In genomic region chr4:1928356-1929235, GRCh38 we compare ENCODE assay signal across 14 cellular contexts. TPM values are rescaled to one million over a fixed set of nuclear protein-coding genes. Genes with fewer than 3 reads are reported as not detected.
A peak's percentile ranks its signal among the peaks of the same experiment; 100 is the strongest.
DNase-seq lines count a peak whose midpoint lies in the region; ATAC-seq, FAIRE-seq and TF ChIP-seq lines count a peak whose summit lies in the region.
"Had no signal": no experiment of that assay in that cellular context is flagged by ENCODE, and none has a peak within 500 bp of the region (broad histone marks: within the 10 kb centered on the region; RNA-seq: fewer than 3 reads in every experiment).

No MANE protein-coding gene starts in this region.

- H3K79me1 ChIP-seq in trophoblast cell (ENCODE audit: low read length), result no peaks in the 10 kb centered on the region

- H3K27me3 ChIP-seq in K562 (ENCODE audit: control insufficient read depth in 2 of 2, insufficient read depth in 2 of 2, low read length in 2 of 2) (no peaks in the 10 kb centered on the region), neural progenitor cell (no peaks in the 10 kb centered on the region), trophoblast cell (ENCODE audit: insufficient read depth, low read length) (no peaks in the 10 kb centered on the region)

- no peak overlapping the region for H3K14ac ChIP-seq in trophoblast cell (ENCODE audit: low read length)

- H3K4me2 ChIP-seq in K562 (ENCODE audit: insufficient read depth, low read length) (no peak overlapping the region), neural progenitor cell (no peak overlapping the region), trophoblast cell (ENCODE audit: low read length) (no peak overlapping the region)

- H2AK5ac ChIP-seq in trophoblast cell (ENCODE audit: low read length), result no peak overlapping the region

- no peak for TF ChIP-seq EP300 in K562 (IDR thresholded peaks at IDR 0.05; ENCODE audit: low read length)

- peak overlapping the region; percentile 82 for H3K27ac Mint-ChIP-seq in neural progenitor cell
- H3K27ac Mint-ChIP-seq: memory B cell had no signal

- TF ChIP-seq RAD21 in K562 (CRISPR knock-in tag; conservative IDR thresholded peaks at IDR 0.05 in 1 of 2, IDR thresholded peaks at IDR 0.05 in 1 of 2), result no peak

- H3K4me3 Mint-ChIP-seq in neural progenitor cell, result peak overlapping the region; percentile 18
- H3K4me3 Mint-ChIP-seq: memory B cell had no signal

- no peak overlapping the region for H3K18ac ChIP-seq in trophoblast cell (ENCODE audit: low read length)

- peaks cover 20% of the 10 kb centered on the region for H3K79me2 ChIP-seq in K562 (ENCODE audit: control insufficient read depth, insufficient read depth, low read length)
- H3K79me2 ChIP-seq in neural progenitor cell (ENCODE audit: low read depth), result peaks cover 21% of the 10 kb centered on the region
- no peaks in the 10 kb centered on the region for H3K79me2 ChIP-seq in trophoblast cell (ENCODE audit: control insufficient read depth, insufficient read depth, low read length, poor library complexity)

- H3K27ac ChIP-seq in K562 (ENCODE audit: extremely low read depth, low read depth, low read length) (no peak overlapping the region), neural progenitor cell (no peak overlapping the region), trophoblast cell (ENCODE audit: low read depth, low read length) (no peak overlapping the region)

- H4K12ac ChIP-seq in trophoblast cell (ENCODE audit: low read depth, low read length), result no peak overlapping the region

- 93% methylated on average over 13 of the region's 13 CpGs for whole genome bisulfite sequencing in K562 (ENCODE audit: insufficient coverage, low coverage, missing lambda C conversion rate)
- no CpG with 5 or more reads among the region's 13 CpGs for WGBS in trophoblast cell (ENCODE audit: extremely low coverage, insufficient coverage, insufficient read length)

- intact Hi-C loops in K562 (cut with micrococcal nuclease), result no loop called here

- CTCF ChIA-PET in K562 (lab: Yijun Ruan, JAX; ENCODE audit: low intra/inter-chr PET ratio), result no interaction called here

- H2BK120ac ChIP-seq in trophoblast cell (ENCODE audit: insufficient read depth, low read length, poor library complexity), result no peak overlapping the region

- H4K20me1 ChIP-seq in K562 (replicated peaks; ENCODE audit: control insufficient read depth, insufficient read depth, low read length) (no peaks in the 10 kb centered on the region; the same call in 1 of the 2 replicates), neural progenitor cell (ENCODE audit: low read depth) (peaks cover 59% of the 10 kb centered on the region)

- TF ChIP-seq POLR2A in GM12892 (IDR thresholded peaks at IDR 0.05; ENCODE audit: low read depth, low read length) (no peak), K562 (conservative IDR thresholded peaks at IDR 0.05) (no peak)

- peak; percentile 14 for FAIRE-seq in GM12892 (lab: Jason Lieb, UNC)
- FAIRE-seq in K562 (lab: Jason Lieb, UNC), result peak; percentile 46

- DNase-seq in GM12892 (ENCODE audit: insufficient read length) (no peak), MV-4-11 (lab: John Stamatoyannopoulos, UW) (peak; percentile 95), K562 (ENCODE audit: extremely low read depth in 1 of 4, low spot score in 3 of 4) (no peak), neural progenitor cell (ENCODE audit: low spot score) (no peak), epidermal melanocyte (ENCODE audit: insufficient read length, low spot score) (no peak), GM13977 (ENCODE audit: low spot score) (no peak), trophoblast cell (no peak)
- DNase-seq in activated effector memory CD4-positive, alpha-beta T cell treated with Interleukin-2 at 50 U/mL for 16 hours, result no peak
- DNase-seq: activated CD8-positive, alpha-beta memory T cell treated with anti-CD3 and anti-CD28 coated beads, Interleukin-2, amount 50 U/mL, for 4 hours; NCI-H2081 treated with DMSO at 0.1 percent for 48 hours; PC-3; stimulated activated CD4-positive, alpha-beta T cell treated with anti-CD3 and anti-CD28 coated beads, Interleukin-4, amount 100 ng/mL, for 4 hours; T-helper 9 cell had no signal

- in situ Hi-C loops in K562 (cut with MboI) (no loop called here), GM13977 (cut with MboI; ENCODE audit: low pct_unique_long_range_greater_than_20kb, low sequenced_read_pairs, unreplicated experiment) (no loop called here)

- H3K36me3 ChIP-seq in K562 (ENCODE audit: control insufficient read depth, insufficient read depth, low read length), result peaks cover 73% of the 10 kb centered on the region
- peaks cover 4% of the 10 kb centered on the region for H3K36me3 ChIP-seq in neural progenitor cell
- peaks cover 22 to 24% of the 10 kb centered on the region in 2 experiments for H3K36me3 ChIP-seq in trophoblast cell (ENCODE audit: control insufficient read depth in 1 of 2, insufficient read depth in 2 of 2, low read length in 2 of 2)

- H3K4ac ChIP-seq in trophoblast cell (ENCODE audit: low read depth, low read length), result no peak overlapping the region

- no peak overlapping the region for H4K91ac ChIP-seq in trophoblast cell (ENCODE audit: low read depth, low read length)

- peak overlapping the region in 1 of 2 experiments; percentile 22; a peak in 1 of 4 replicates for H3K9ac ChIP-seq in K562 (ENCODE audit: insufficient read depth in 1 of 2, low read depth in 2 of 2, low read length in 2 of 2)
- no peak overlapping the region for H3K9ac ChIP-seq in neural progenitor cell
- no peak overlapping the region for H3K9ac ChIP-seq in trophoblast cell (ENCODE audit: low read length)

- H2AFZ ChIP-seq in K562 (ENCODE audit: low read depth, low read length) (no peak overlapping the region), neural progenitor cell (replicated peaks) (no peak overlapping the region), trophoblast cell (ENCODE audit: insufficient read depth, low read length, poor library complexity) (no peak overlapping the region)

- no peak overlapping the region for H3K23ac ChIP-seq in trophoblast cell (ENCODE audit: low read length)

- no peak overlapping the region for H4K8ac ChIP-seq in trophoblast cell (ENCODE audit: low read depth, low read length)

- no peaks in the 10 kb centered on the region for H3K4me1 Mint-ChIP-seq in neural progenitor cell
- H3K4me1 Mint-ChIP-seq: memory B cell had no signal

- POLR2A ChIA-PET in K562 (lab: Yijun Ruan, JAX), result no interaction called here

- TF ChIP-seq CTCF in K562 (IDR thresholded peaks at IDR 0.05 in 2 of 3, conservative IDR thresholded peaks at IDR 0.05 in 1 of 3; ENCODE audit: insufficient read depth in 2 of 3, low read depth in 1 of 3, low read length in 3 of 3), result no peak
- TF ChIP-seq CTCF in neural progenitor cell (IDR thresholded peaks at IDR 0.05), result no peak
- TF ChIP-seq CTCF in GM13977 (IDR thresholded peaks at IDR 0.05; ENCODE audit: extremely low read depth, insufficient read depth, missing control alignments), result no peak

- peaks cover 5% of the 10 kb centered on the region for H3F3A ChIP-seq in neural progenitor cell (ENCODE audit: low read depth)

- no peaks in the 10 kb centered on the region for H3K9me3 Mint-ChIP-seq in neural progenitor cell
- H3K9me3 Mint-ChIP-seq: memory B cell had no signal

- H3K36me3 Mint-ChIP-seq in neural progenitor cell, result peaks cover 36% of the 10 kb centered on the region

- H2BK12ac ChIP-seq in trophoblast cell (ENCODE audit: low read length), result no peak overlapping the region

- peaks cover 3% of the 10 kb centered on the region for H3K27me3 Mint-ChIP-seq in neural progenitor cell (ENCODE audit: insufficient read depth, low read depth)
- H3K27me3 Mint-ChIP-seq: memory B cell had no signal

- H3K4me3 ChIP-seq in K562, result no peak overlapping the region
- H3K4me3 ChIP-seq in neural progenitor cell, result no peak overlapping the region
- H3K4me3 ChIP-seq in trophoblast cell (ENCODE audit: low read depth, low read length), result no peak overlapping the region

- BruUV-seq in K562 (replicated peaks; lab: Mats Ljungman, UMichigan), result no TSS peak

- no peak overlapping the region for H2BK5ac ChIP-seq in trophoblast cell (ENCODE audit: low read depth, low read length, poor library complexity)

- no peaks in the 10 kb centered on the region for H3K9me3 ChIP-seq in K562 (replicated peaks; ENCODE audit: control insufficient read depth, insufficient read depth, low read depth, low read length)
- H3K9me3 ChIP-seq in neural progenitor cell (ENCODE audit: low read depth), result no peaks in the 10 kb centered on the region
- H3K9me3 ChIP-seq in trophoblast cell (ENCODE audit: insufficient read depth, low read depth, low read length), result no peaks in the 10 kb centered on the region

- H3K4me1 ChIP-seq in K562 (replicated peaks in 1 of 2; ENCODE audit: control insufficient read depth in 2 of 2, insufficient read depth in 2 of 2, low read length in 2 of 2) (no peaks in the 10 kb centered on the region; a peak in 1 of 5 replicates), neural progenitor cell (no peaks in the 10 kb centered on the region), trophoblast cell (ENCODE audit: control insufficient read depth in 1 of 2, insufficient read depth in 2 of 2, low read length in 2 of 2) (no peaks in the 10 kb centered on the region)

- no peak; the same call in 2 of the 3 replicates for ATAC-seq in K562
- ATAC-seq: PC-3 had no signal

- no peaks in the 10 kb centered on the region for H3K9me1 ChIP-seq in K562 (ENCODE audit: control insufficient read depth, insufficient read depth, low read length)

TF ChIP-seq in K562, 482 proteins besides CTCF, POLR2A, EP300 and RAD21:
- TF ChIP-seq SRSF7 (optimal IDR thresholded peaks at IDR 0.05; ENCODE audit: low read depth, low read length), result no peak
- TF ChIP-seq EGR1 (conservative IDR thresholded peaks at IDR 0.05), result peak; percentile 68
- TF ChIP-seq POLR2G (IDR thresholded peaks at IDR 0.05; ENCODE audit: low read depth, low read length), result peak; percentile 51

RNA-seq across cellular contexts. Expression of gene NSD2, which starts 57.4 kb away (rescaled TPM):
- polyA plus RNA-seq in GM12892 (2012; ENCODE audit: missing spikeins), result 61.7 TPM
- 289 and 389 TPM in 2 replicates for total RNA-seq in K562 (2011; cell fraction: chromatin; rRNA removed; ENCODE audit: low replicate concordance)
- 139 and 156 TPM in 2 replicates for total RNA-seq in K562 (2011; cell fraction: nucleolus; rRNA removed)
- 199 and 236 TPM in 2 replicates for total RNA-seq in K562 (2011; cell fraction: nucleoplasm; rRNA removed)
- 51.8 and 60.7 TPM in 2 replicates for total RNA-seq in K562 (2014; rRNA removed)
- total RNA-seq in K562 (2014; rRNA removed; fragmentation: Illumina TruSeq; extraction: Trizol), result 76.3 and 81.4 TPM in 2 replicates
- total RNA-seq in K562 (2015; rRNA removed; fragmentation: Illumina TruSeq; extraction: Trizol), result 55.7 and 58.8 TPM in 2 replicates
- 112 and 126 TPM in 2 replicates for total RNA-seq in K562 (2021)
- polyA plus RNA-seq in K562 (2011; rRNA removed), result 48.5 and 59.2 TPM in 2 replicates
- 29.9 and 35.2 TPM in 2 replicates for polyA plus RNA-seq in K562 (2011; cell fraction: cytosol; rRNA removed)
- polyA plus RNA-seq in K562 (2011; cell fraction: nucleus; rRNA removed), result 134 and 155 TPM in 2 replicates
- 52.3 and 53.7 TPM in 2 replicates for polyA plus RNA-seq in K562 (2012)
- polyA plus RNA-seq in K562 (2014; fragmentation: Illumina TruSeq; extraction: Trizol), result 62.7 and 74.1 TPM in 2 replicates
- 1 to 10 TPM; 6.4 to 9.7 TPM for polyA plus RNA-seq in K562 (2014; fragmentation: Nextera tagmentation; extraction: Ambion mirVana)
- polyA plus RNA-seq in K562 (2014; rRNA removed), result 53.5 and 58.5 TPM in 2 replicates
- 106 and 124 TPM in 2 replicates for polyA minus RNA-seq in K562 (2011; rRNA and poly(A)+ RNA removed)
- 58.0 and 70.8 TPM in 2 replicates for polyA minus RNA-seq in K562 (2011; cell fraction: cytosol; rRNA and poly(A)+ RNA removed)
- polyA minus RNA-seq in K562 (2011; cell fraction: nucleus; rRNA and poly(A)+ RNA removed), result 57.1 and 96.7 TPM in 2 replicates
- total RNA-seq in neural progenitor cell (ENCODE audit: low replicate concordance), result 165 and 176 TPM in 2 replicates
- polyA plus RNA-seq in trophoblast cell (2013), result 29.4 and 32.1 TPM in 2 replicates
